Comparison of ENCODE assay signal across 1 cellular context in the genomic region with DNA sequence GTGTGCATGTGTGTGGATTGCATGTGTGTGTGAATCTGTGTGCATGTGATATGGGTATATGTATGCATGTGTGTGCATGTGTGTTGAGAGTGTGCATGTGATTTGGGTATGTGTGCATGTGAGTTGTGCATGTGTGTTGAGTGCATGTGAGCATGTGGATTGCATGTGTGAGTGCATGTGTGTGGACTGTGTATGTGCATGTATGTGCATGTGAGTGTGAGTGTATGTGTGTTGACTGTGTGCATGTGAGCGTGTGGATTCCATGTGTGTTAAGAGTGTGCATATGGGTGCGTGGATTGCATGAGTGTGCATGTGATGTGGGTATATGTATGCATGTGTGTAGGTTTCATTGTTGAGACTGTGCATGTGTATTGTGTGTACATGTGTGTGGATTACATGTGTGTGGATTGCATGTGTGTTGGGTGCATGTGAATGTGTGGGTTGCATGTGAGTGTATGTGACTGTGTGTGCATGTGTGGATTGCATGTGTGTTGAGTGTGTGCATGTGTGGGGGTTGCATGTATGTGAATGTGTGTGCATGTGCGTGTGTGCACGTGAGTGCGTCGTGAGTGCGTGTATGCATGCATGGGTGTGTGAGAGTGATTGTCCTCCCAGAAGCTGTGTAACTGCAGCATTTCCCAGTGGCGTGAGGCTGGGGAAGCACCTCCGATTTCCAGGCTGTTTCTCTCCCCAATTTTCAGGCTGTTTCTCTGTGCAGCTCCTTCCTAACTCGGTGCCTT.
A peak's percentile ranks its signal among the peaks of the same experiment; 100 is the strongest.
TF ChIP-seq lines count a peak whose summit lies in the region.

No MANE protein-coding gene starts in this region.

TF ChIP-seq in HEK293, 187 proteins besides CTCF, POLR2A, EP300 and RAD21 (continued from another document):
- TF ChIP-seq, protein P1, sequence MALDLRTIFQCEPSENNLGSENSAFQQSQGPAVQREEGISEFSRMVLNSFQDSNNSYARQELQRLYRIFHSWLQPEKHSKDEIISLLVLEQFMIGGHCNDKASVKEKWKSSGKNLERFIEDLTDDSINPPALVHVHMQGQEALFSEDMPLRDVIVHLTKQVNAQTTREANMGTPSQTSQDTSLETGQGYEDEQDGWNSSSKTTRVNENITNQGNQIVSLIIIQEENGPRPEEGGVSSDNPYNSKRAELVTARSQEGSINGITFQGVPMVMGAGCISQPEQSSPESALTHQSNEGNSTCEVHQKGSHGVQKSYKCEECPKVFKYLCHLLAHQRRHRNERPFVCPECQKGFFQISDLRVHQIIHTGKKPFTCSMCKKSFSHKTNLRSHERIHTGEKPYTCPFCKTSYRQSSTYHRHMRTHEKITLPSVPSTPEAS (tag by site-specific recombination; IDR thresholded peaks at IDR 0.05) = peak; percentile 69
- TF ChIP-seq ZNF18 (tag by site-specific recombination; IDR thresholded peaks at IDR 0.05) (peak; percentile 52; the same call in 1 of the 2 replicates), HOXD13 (CRISPR knock-in tag; IDR thresholded peaks at IDR 0.05; ENCODE audit: borderline replicate concordance) (no peak; the same call in 1 of the 2 replicates), ZNF843 (tag by site-specific recombination; IDR thresholded peaks at IDR 0.05) (no peak)
